ENCODE assay signal across 25 cellular contexts in the genomic region with DNA sequence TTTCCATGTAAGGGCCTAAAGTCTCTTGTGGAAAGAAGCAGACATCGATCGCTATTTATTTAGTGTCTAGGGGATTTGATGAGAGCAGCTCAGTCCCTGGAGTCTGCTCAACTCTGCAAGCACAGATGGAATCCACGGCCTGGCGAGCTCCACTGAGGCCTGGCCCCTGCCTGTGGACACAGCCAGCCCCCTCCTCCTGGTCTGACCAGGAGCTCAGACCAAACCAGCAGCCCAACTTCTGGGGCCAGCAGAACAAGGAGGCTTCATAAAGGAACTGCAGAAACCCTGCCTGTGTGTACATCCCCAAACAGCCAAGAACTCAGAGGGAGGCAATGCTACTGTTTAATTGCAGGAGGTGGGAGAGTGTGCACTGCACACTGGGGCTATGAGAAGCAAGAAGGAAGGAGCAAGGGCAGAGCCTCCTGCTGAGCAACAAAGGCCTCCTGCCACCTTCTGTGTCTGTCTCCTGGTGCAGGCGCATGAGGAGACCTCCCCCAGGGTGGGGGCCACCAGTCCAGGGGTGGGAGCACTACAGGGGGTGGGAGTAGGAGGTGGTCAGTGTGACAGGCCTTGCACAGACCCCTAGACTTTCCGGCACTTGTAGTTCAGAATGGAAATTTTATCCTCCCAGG. TPM values are rescaled to one million over a fixed set of nuclear protein-coding genes. Genes with fewer than 3 reads are reported as not detected.
"Had no signal": no experiment of that assay in that cellular context is flagged by ENCODE, and none has a peak within 500 bp of the region (broad histone marks: within the 10 kb centered on the region; RNA-seq: fewer than 3 reads in every experiment).

No MANE protein-coding gene starts in this region.

- H3K27me3 ChIP-seq: brain microvascular endothelial cell, cardiac muscle cell had no signal

- H3K4me3 ChIP-seq: cardiac muscle cell had no signal

- DNase-seq: activated B cell treated with CpG ODN at 0.5 μM for 24 hours; activated CD4-positive, alpha-beta T cell treated with anti-CD3 and anti-CD28 coated beads for 1 hour; activated CD4-positive, alpha-beta T cell treated with anti-CD3 and anti-CD28 coated beads, Interleukin-2, amount 10 ng/mL, durations not matched to agents 24 days and 14 days; activated CD4-positive, alpha-beta T cell treated with anti-CD3 and anti-CD28 coated beads, Interleukin-2, amount 50 U/mL, for 48 hours; activated CD8-positive, alpha-beta memory T cell treated with anti-CD3 and anti-CD28 coated beads, Interleukin-2, amount 10 ng/mL, durations not matched to agents 7 days and 5 days; activated effector memory CD4-positive, alpha-beta T cell treated with anti-CD3 and anti-CD28 coated beads, Interleukin-2, amount 50 U/mL, for 16 hours; activated naive CD4-positive, alpha-beta T cell treated with Interleukin-2 at 50 U/mL for 16 hours; activated T-cell treated with anti-CD3 and anti-CD28 coated beads, Interleukin-2, amount 50 U/mL, for 24 hours; brain microvascular endothelial cell; NCI-H1048; NCI-H2029; NCI-H2107; NCI-H2171 treated with DMSO at 0.1 percent for 48 hours; NCI-H226; NCI-H526; NCI-H82; SIG-M5; T-cell; T-helper 2 cell; T1000 had no signal

- H3K36me3 ChIP-seq: brain microvascular endothelial cell, cardiac muscle cell had no signal

- H3K27ac ChIP-seq: brain microvascular endothelial cell, cardiac muscle cell had no signal

- ATAC-seq: activated CD8-positive, alpha-beta memory T cell treated with anti-CD3 and anti-CD28 coated beads, Interleukin-2, amount 10 ng/mL, durations not matched to agents 7 days and 5 days; T-cell had no signal

RNA-seq across cellular contexts. Expression of a gene that starts 3.8 kb away (rescaled TPM):
- total RNA-seq: activated B cell treated with CpG ODN at 0.5 μM for 24 hours; activated CD4-positive, alpha-beta T cell treated with anti-CD3 and anti-CD28 coated beads, Interleukin-2, amount 10 ng/mL, durations not matched to agents 24 days and 14 days; activated CD8-positive, alpha-beta memory T cell treated with anti-CD3 and anti-CD28 coated beads, Interleukin-2, amount 10 ng/mL, durations not matched to agents 7 days and 5 days; activated T-helper 1 cell treated with anti-CD3 and anti-CD28 coated beads, Interleukin-12 subunit alpha, Interleukin-12 subunit beta, Interleukin-2, Interleukin-4 antibody, amounts not matched to agents 30 ng/mL and 10 ng/mL and 1 ng/mL, durations not matched to agents 14 hours and 24 hours and 36 hours; cardiac muscle cell; NCI-H460; OCI-LY7; RPMI7951; T-cell had no signal

RNA-seq across cellular contexts. Expression of a gene that starts 49.2 kb away (rescaled TPM):
- total RNA-seq: activated B cell treated with CpG ODN at 0.5 μM for 24 hours; activated CD4-positive, alpha-beta T cell treated with anti-CD3 and anti-CD28 coated beads, Interleukin-2, amount 10 ng/mL, durations not matched to agents 24 days and 14 days; activated CD8-positive, alpha-beta memory T cell treated with anti-CD3 and anti-CD28 coated beads, Interleukin-2, amount 10 ng/mL, durations not matched to agents 7 days and 5 days; activated T-helper 1 cell treated with anti-CD3 and anti-CD28 coated beads, Interleukin-12 subunit alpha, Interleukin-12 subunit beta, Interleukin-2, Interleukin-4 antibody, amounts not matched to agents 30 ng/mL and 10 ng/mL and 1 ng/mL, durations not matched to agents 14 hours and 24 hours and 36 hours; cardiac muscle cell; NCI-H460; OCI-LY7; T-cell had no signal
